ENCODE assay signal across 11 cellular contexts in genomic region chr4:24557036-24558022, GRCh38. TPM values are rescaled to one million over a fixed set of nuclear protein-coding genes. Genes with fewer than 3 reads are reported as not detected.
DNase-seq lines count a peak whose midpoint lies in the region; ATAC-seq and TF ChIP-seq lines count a peak whose summit lies in the region.
"Had no signal": no experiment of that assay in that cellular context is flagged by ENCODE, and none has a peak within 500 bp of the region (broad histone marks: within the 10 kb centered on the region; RNA-seq: fewer than 3 reads in every experiment).

No MANE protein-coding gene starts in this region.

- no peak overlapping the region for H2BK12ac ChIP-seq in H9 (ENCODE audit: insufficient read length, low read depth, low read length)

- no peaks in the 10 kb centered on the region for H4K20me1 ChIP-seq in H9 (ENCODE audit: control insufficient read depth, insufficient read depth, insufficient read length)

- H3K27me3 Mint-ChIP-seq in CD4-positive, alpha-beta T cell, result no peaks in the 10 kb centered on the region
- H3K27me3 Mint-ChIP-seq in activated T-helper 1 cell treated with anti-CD3 and anti-CD28 coated beads, Interleukin-12 subunit alpha, Interleukin-12 subunit beta, Interleukin-2, Interleukin-4 antibody, amounts not matched to agents 30 ng/mL and 10 ng/mL and 1 ng/mL, durations not matched to agents 14 hours and 24 hours and 36 hours (ENCODE audit: insufficient read depth), result no peaks in the 10 kb centered on the region
- H3K27me3 Mint-ChIP-seq in H9 (ENCODE audit: low read depth), result no peaks in the 10 kb centered on the region

- ATAC-seq in CD4-positive, alpha-beta T cell (ENCODE audit: poor library complexity), result peak; percentile 61
- ATAC-seq in HG02610 (IDR thresholded peaks at IDR 0.05; ENCODE audit: unreplicated experiment) (peak; percentile 53), HG02678 (IDR thresholded peaks at IDR 0.05; ENCODE audit: unreplicated experiment) (no peak)

- H3K9ac ChIP-seq in mesendoderm (ENCODE audit: low read length) (no peak overlapping the region), H9 (ENCODE audit: extremely low read depth, insufficient read length, low read length) (no peak overlapping the region)

- no peak overlapping the region for H2AFZ ChIP-seq in H9 (ENCODE audit: low read length)

- no peak overlapping the region for H2BK120ac ChIP-seq in mesendoderm (ENCODE audit: low read depth, low read length)
- H2BK120ac ChIP-seq in H9 (ENCODE audit: low read depth, low read length, poor library complexity, severe bottlenecking), result no peak overlapping the region

- H3K4me3 ChIP-seq in MG63, result no peak overlapping the region
- H3K4me3 ChIP-seq in mesendoderm (ENCODE audit: low read length), result no peak overlapping the region

- H2BK20ac ChIP-seq in H9 (ENCODE audit: low read depth, low read length, poor library complexity, severe bottlenecking), result no peak overlapping the region

- H4K91ac ChIP-seq in H9 (ENCODE audit: insufficient read length, low read depth, low read length), result no peak overlapping the region

- H4K5ac ChIP-seq in mesendoderm (ENCODE audit: low read length) (no peak overlapping the region), H9 (ENCODE audit: insufficient read length, low read depth, low read length) (no peak overlapping the region)

- H3K36me3 Mint-ChIP-seq in CD4-positive, alpha-beta T cell (ENCODE audit: low read depth), result peaks cover 82% of the 10 kb centered on the region
- H3K36me3 Mint-ChIP-seq in activated T-helper 1 cell treated with anti-CD3 and anti-CD28 coated beads, Interleukin-12 subunit alpha, Interleukin-12 subunit beta, Interleukin-2, Interleukin-4 antibody, amounts not matched to agents 30 ng/mL and 10 ng/mL and 1 ng/mL, durations not matched to agents 14 hours and 24 hours and 36 hours (ENCODE audit: low read depth), result peaks cover 43% of the 10 kb centered on the region
- peaks cover 24 to 60% (median 57%) of the 10 kb centered on the region in 3 experiments for H3K36me3 Mint-ChIP-seq in H9 (ENCODE audit: insufficient read depth in 1 of 3, low read depth in 3 of 3)

- H3K4ac ChIP-seq in mesendoderm (ENCODE audit: low read depth, low read length), result no peak overlapping the region
- no peak overlapping the region for H3K4ac ChIP-seq in H9 (ENCODE audit: low read depth, low read length)

- H2BK5ac ChIP-seq in mesendoderm (ENCODE audit: low read length) (no peak overlapping the region), H9 (ENCODE audit: insufficient read length, low read length) (no peak overlapping the region)

- CTCF ChIA-PET in CD4-positive, alpha-beta T cell (lab: Charles Lee), result interaction anchor here (0.9 to 2.2 kb wide), 2 partner anchors 10 to 13 kb away, joined by 3 to 5 read pairs; no protein-coding TSS in a partner anchor

- POLR2A ChIA-PET in CD4-positive, alpha-beta T cell (lab: Charles Lee), result interaction anchor here (1.3 kb wide), 1 partner anchor 27 kb away, joined by 7 read pairs; the partner anchor contains the start of gene DHX15

- no peak overlapping the region for H2BK15ac ChIP-seq in mesendoderm (replicated peaks; ENCODE audit: low read depth)
- H2BK15ac ChIP-seq in H9 (ENCODE audit: low read depth, low read length), result no peak overlapping the region

- H3K27ac Mint-ChIP-seq in CD4-positive, alpha-beta T cell, result peak overlapping the region; percentile 75
- peak overlapping the region; percentile 49 for H3K27ac Mint-ChIP-seq in activated T-helper 1 cell treated with anti-CD3 and anti-CD28 coated beads, Interleukin-12 subunit alpha, Interleukin-12 subunit beta, Interleukin-2, Interleukin-4 antibody, amounts not matched to agents 30 ng/mL and 10 ng/mL and 1 ng/mL, durations not matched to agents 14 hours and 24 hours and 36 hours
- H3K27ac Mint-ChIP-seq in H9, result peak overlapping the region in 1 of 3 experiments; percentile 91; a peak in 3 of 7 replicates

- intact Hi-C loops in CD4-positive, alpha-beta T cell (cut with DNase I, micrococcal nuclease), result loop anchor here in 1 of 2 experiments (2.0 kb wide), 2 partner anchors 13 kb away; no protein-coding TSS in a partner anchor
- intact Hi-C loops in activated T-helper 1 cell treated with anti-CD3 and anti-CD28 coated beads, Interleukin-12 subunit alpha, Interleukin-12 subunit beta, Interleukin-2, Interleukin-4 antibody, amounts not matched to agents 30 ng/mL and 10 ng/mL and 1 ng/mL, durations not matched to agents 14 hours and 24 hours and 36 hours (cut with micrococcal nuclease), result loop anchor here (2.0 kb wide), 1 partner anchor 13 kb away; no protein-coding TSS in a partner anchor

- H2AK5ac ChIP-seq in mesendoderm (ENCODE audit: low read length) (no peak overlapping the region), H9 (ENCODE audit: insufficient read length, low read length) (no peak overlapping the region)

- H3K79me1 ChIP-seq in mesendoderm (ENCODE audit: low read length) (no peaks in the 10 kb centered on the region), H9 (ENCODE audit: insufficient read depth, low read depth, low read length, poor library complexity, severe bottlenecking) (peaks cover 3% of the 10 kb centered on the region)

- no peak overlapping the region for H3K18ac ChIP-seq in mesendoderm (ENCODE audit: low read length)
- H3K18ac ChIP-seq in H9 (ENCODE audit: insufficient read length, low read depth, low read length), result no peak overlapping the region

- H3K36me3 ChIP-seq in MG63, result peaks cover 48% of the 10 kb centered on the region
- H3K36me3 ChIP-seq in mesendoderm (ENCODE audit: control insufficient read depth, insufficient read depth, low read length), result no peaks in the 10 kb centered on the region

- no peak overlapping the region for H3K27ac ChIP-seq in CD4-positive, alpha-beta T cell (ENCODE audit: low read depth, low read length)
- H3K27ac ChIP-seq in mesendoderm (ENCODE audit: low read depth, low read length) (no peak overlapping the region), H9 (ENCODE audit: insufficient read length, low read depth, low read length) (no peak overlapping the region)
- H3K27ac ChIP-seq: VCaP had no signal

- H3K4me3 Mint-ChIP-seq in CD4-positive, alpha-beta T cell, result peak overlapping the region; percentile 56
- H3K4me3 Mint-ChIP-seq in activated T-helper 1 cell treated with anti-CD3 and anti-CD28 coated beads, Interleukin-12 subunit alpha, Interleukin-12 subunit beta, Interleukin-2, Interleukin-4 antibody, amounts not matched to agents 30 ng/mL and 10 ng/mL and 1 ng/mL, durations not matched to agents 14 hours and 24 hours and 36 hours, result peak overlapping the region; percentile 33
- no peak overlapping the region for H3K4me3 Mint-ChIP-seq in H9

- no peak for DNase-seq in CD4-positive, alpha-beta T cell
- no peak for DNase-seq in activated T-helper 1 cell treated with anti-CD3 and anti-CD28 coated beads, Interleukin-12 subunit alpha, Interleukin-12 subunit beta, Interleukin-2, Interleukin-4 antibody, amounts not matched to agents 30 ng/mL and 10 ng/mL and 1 ng/mL, durations not matched to agents 14 hours and 24 hours and 36 hours (ENCODE audit: low spot score)
- DNase-seq in iris pigment epithelial cell (ENCODE audit: low read depth), result peak; percentile 74
- DNase-seq in MG63, result no peak
- DNase-seq in mesendoderm, result no peak
- no peak for DNase-seq in H9
- DNase-seq: effector CD4-positive, alpha-beta T cell; NCI-H1436 treated with DMSO at 0.1 percent for 48 hours had no signal

- no peak overlapping the region for H3K14ac ChIP-seq in H9 (ENCODE audit: insufficient read depth, low read length)

- WGBS in mesendoderm (ENCODE audit: extremely low coverage, insufficient coverage, low lambda C conversion rate), result no CpG with 5 or more reads among the region's 8 CpGs
- WGBS in H9 (ENCODE audit: extremely low coverage, insufficient read length, low lambda C conversion rate), result no CpG with 5 or more reads among the region's 8 CpGs

- no peak overlapping the region for H3T11ph ChIP-seq in H9 (ENCODE audit: low read length)

- H3K27me3 ChIP-seq in CD4-positive, alpha-beta T cell (ENCODE audit: control insufficient read depth, insufficient read depth, low read length), result no peaks in the 10 kb centered on the region
- H3K27me3 ChIP-seq in MG63 (no peaks in the 10 kb centered on the region), mesendoderm (ENCODE audit: insufficient read depth, low read length, poor library complexity) (no peaks in the 10 kb centered on the region), H9 (ENCODE audit: insufficient read depth, low read length) (no peaks in the 10 kb centered on the region)

- H3K4me1 Mint-ChIP-seq in CD4-positive, alpha-beta T cell (ENCODE audit: low read depth), result peaks cover 80% of the 10 kb centered on the region
- H3K4me1 Mint-ChIP-seq in activated T-helper 1 cell treated with anti-CD3 and anti-CD28 coated beads, Interleukin-12 subunit alpha, Interleukin-12 subunit beta, Interleukin-2, Interleukin-4 antibody, amounts not matched to agents 30 ng/mL and 10 ng/mL and 1 ng/mL, durations not matched to agents 14 hours and 24 hours and 36 hours (ENCODE audit: low read depth), result peaks cover 57% of the 10 kb centered on the region
- H3K4me1 Mint-ChIP-seq in H9, result peaks cover 46 to 64% of the 10 kb centered on the region in 2 experiments

- peaks cover 2% of the 10 kb centered on the region for H3K9me3 Mint-ChIP-seq in CD4-positive, alpha-beta T cell
- peaks cover 9% of the 10 kb centered on the region for H3K9me3 Mint-ChIP-seq in activated T-helper 1 cell treated with anti-CD3 and anti-CD28 coated beads, Interleukin-12 subunit alpha, Interleukin-12 subunit beta, Interleukin-2, Interleukin-4 antibody, amounts not matched to agents 30 ng/mL and 10 ng/mL and 1 ng/mL, durations not matched to agents 14 hours and 24 hours and 36 hours
- no peaks in the 10 kb centered on the region for H3K9me3 Mint-ChIP-seq in H9

- no peaks in the 10 kb centered on the region for H3K23me2 ChIP-seq in H9 (ENCODE audit: insufficient read length, low read depth, low read length, poor library complexity, severe bottlenecking)

- H3K9me3 ChIP-seq in CD4-positive, alpha-beta T cell (ENCODE audit: control insufficient read depth, low read length), result no peaks in the 10 kb centered on the region
- H3K9me3 ChIP-seq in MG63 (no peaks in the 10 kb centered on the region), H9 (ENCODE audit: control insufficient read depth, low read depth, low read length) (no peaks in the 10 kb centered on the region)

- peaks cover 73% of the 10 kb centered on the region for H3K79me2 ChIP-seq in mesendoderm (ENCODE audit: control insufficient read depth, insufficient read depth, low read length)
- H3K79me2 ChIP-seq in H9 (ENCODE audit: insufficient read depth, low read length), result peaks cover 60% of the 10 kb centered on the region

- H3K4me1 ChIP-seq in mesendoderm (ENCODE audit: control insufficient read depth, low read depth, low read length) (no peaks in the 10 kb centered on the region), H9 (ENCODE audit: insufficient read depth, low read length) (no peaks in the 10 kb centered on the region; the same call in 1 of the 2 replicates)

- H3K56ac ChIP-seq in mesendoderm (ENCODE audit: low read length), result no peak overlapping the region
- H3K56ac ChIP-seq in H9 (ENCODE audit: insufficient read length, low read depth, low read length), result no peak overlapping the region

- H3K4me2 ChIP-seq in mesendoderm (ENCODE audit: low read length), result no peak overlapping the region
- H3K4me2 ChIP-seq in H9 (ENCODE audit: insufficient read depth, insufficient read length, low read length), result no peak overlapping the region

- H3K23ac ChIP-seq in mesendoderm (ENCODE audit: low read length) (no peak overlapping the region), H9 (ENCODE audit: insufficient read length, low read depth, low read length) (no peak overlapping the region)

- no peak overlapping the region for H4K8ac ChIP-seq in mesendoderm (ENCODE audit: low read depth, low read length)
- H4K8ac ChIP-seq in H9 (replicated peaks; ENCODE audit: insufficient read length, low read depth, low read length), result no peak overlapping the region

- TF ChIP-seq CTCF in CD4-positive, alpha-beta T cell (IDR thresholded peaks at IDR 0.05), result no peak
- TF ChIP-seq CTCF in H9 (conservative IDR thresholded peaks at IDR 0.05), result no peak

RNA-seq across cellular contexts. Expression of gene DHX15, which starts 27.0 kb away (rescaled TPM):
- 100 to 1,000 TPM; 208 to 209 TPM for total RNA-seq in CD4-positive, alpha-beta T cell
- 246 and 260 TPM in 2 replicates for total RNA-seq in activated T-helper 1 cell treated with anti-CD3 and anti-CD28 coated beads, Interleukin-12 subunit alpha, Interleukin-12 subunit beta, Interleukin-2, Interleukin-4 antibody, amounts not matched to agents 30 ng/mL and 10 ng/mL and 1 ng/mL, durations not matched to agents 14 hours and 24 hours and 36 hours
- total RNA-seq in MG63 (2014; rRNA removed; shearing (Covaris generic); ENCODE audit: low replicate concordance), result 197 and 243 TPM in 2 replicates
- polyA plus RNA-seq in mesendoderm (2013, experiment 1 of 2), result 183 TPM
- polyA plus RNA-seq in mesendoderm (2013, experiment 2 of 2), result 182 TPM
- total RNA-seq in H9 (2021), result 286 and 287 TPM in 2 replicates

Comparison
In these comparisons a context has a peak if more than half of its experiments do, and no peak if none do; other contexts are left out.
1. H3K4me3 Mint-ChIP-seq: peak in CD4-positive, alpha-beta T cell (single experiment) and activated T-helper 1 cell treated with anti-CD3 and anti-CD28 coated beads, Interleukin-12 subunit alpha, Interleukin-12 subunit beta, Interleukin-2, Interleukin-4 antibody, amounts not matched to agents 30 ng/mL and 10 ng/mL and 1 ng/mL, durations not matched to agents 14 hours and 24 hours and 36 hours (single experiment); none in H9 (0 of 2).